Comparison of ENCODE assay signal across 1 cellular context in the genomic region with DNA sequence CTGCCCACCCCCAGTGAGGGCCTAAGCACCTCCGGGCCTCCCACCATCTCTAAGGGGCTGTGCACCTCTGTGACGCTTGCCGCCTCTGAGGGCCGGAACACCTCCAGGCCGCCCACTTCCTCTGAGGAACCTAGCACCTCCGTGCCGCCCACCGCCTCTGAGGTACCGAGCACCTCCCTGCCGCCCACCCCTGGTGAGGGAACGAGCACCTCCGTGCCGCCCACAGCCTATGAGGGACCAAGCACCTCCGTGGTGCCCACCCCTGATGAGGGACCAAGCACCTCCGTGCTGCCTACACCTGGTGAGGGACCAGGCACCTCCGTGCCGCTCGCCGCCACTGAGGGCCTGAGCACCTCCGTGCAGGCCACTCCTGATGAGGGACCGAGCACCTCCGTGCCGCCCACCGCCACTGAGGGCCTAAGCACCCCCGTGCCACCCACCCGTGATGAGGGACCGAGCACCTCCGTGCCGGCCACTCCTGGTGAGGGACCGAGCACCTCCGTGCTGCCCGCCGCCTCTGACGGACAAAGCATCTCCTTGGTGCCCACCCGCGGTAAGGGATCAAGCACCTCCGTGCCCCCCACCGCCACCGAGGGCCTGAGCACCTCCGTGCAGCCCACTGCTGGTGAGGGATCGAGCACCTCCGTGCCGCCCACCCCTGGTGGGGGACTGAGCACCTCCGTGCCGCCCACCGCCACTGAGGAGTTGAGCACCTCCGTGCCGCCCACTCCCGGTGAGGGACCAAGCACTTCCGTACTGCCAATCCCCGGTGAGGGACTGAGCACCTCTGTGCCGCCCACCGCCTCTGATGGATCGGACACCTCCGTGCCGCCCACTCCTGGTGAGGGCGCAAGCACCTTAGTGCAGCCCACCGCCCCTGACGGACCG.
TF ChIP-seq lines count a peak whose summit lies in the region.

No MANE protein-coding gene starts in this region.

TF ChIP-seq in GM23338, 12 proteins besides CTCF, POLR2A, EP300 and RAD21 (continued from another document):
- TF ChIP-seq, protein P1, sequence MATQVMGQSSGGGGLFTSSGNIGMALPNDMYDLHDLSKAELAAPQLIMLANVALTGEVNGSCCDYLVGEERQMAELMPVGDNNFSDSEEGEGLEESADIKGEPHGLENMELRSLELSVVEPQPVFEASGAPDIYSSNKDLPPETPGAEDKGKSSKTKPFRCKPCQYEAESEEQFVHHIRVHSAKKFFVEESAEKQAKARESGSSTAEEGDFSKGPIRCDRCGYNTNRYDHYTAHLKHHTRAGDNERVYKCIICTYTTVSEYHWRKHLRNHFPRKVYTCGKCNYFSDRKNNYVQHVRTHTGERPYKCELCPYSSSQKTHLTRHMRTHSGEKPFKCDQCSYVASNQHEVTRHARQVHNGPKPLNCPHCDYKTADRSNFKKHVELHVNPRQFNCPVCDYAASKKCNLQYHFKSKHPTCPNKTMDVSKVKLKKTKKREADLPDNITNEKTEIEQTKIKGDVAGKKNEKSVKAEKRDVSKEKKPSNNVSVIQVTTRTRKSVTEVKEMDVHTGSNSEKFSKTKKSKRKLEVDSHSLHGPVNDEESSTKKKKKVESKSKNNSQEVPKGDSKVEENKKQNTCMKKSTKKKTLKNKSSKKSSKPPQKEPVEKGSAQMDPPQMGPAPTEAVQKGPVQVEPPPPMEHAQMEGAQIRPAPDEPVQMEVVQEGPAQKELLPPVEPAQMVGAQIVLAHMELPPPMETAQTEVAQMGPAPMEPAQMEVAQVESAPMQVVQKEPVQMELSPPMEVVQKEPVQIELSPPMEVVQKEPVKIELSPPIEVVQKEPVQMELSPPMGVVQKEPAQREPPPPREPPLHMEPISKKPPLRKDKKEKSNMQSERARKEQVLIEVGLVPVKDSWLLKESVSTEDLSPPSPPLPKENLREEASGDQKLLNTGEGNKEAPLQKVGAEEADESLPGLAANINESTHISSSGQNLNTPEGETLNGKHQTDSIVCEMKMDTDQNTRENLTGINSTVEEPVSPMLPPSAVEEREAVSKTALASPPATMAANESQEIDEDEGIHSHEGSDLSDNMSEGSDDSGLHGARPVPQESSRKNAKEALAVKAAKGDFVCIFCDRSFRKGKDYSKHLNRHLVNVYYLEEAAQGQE (IDR thresholded peaks at IDR 0.05; ENCODE audit: unreplicated experiment), result no peak
- TF ChIP-seq POLR2AphosphoS5 (IDR thresholded peaks at IDR 0.05; ENCODE audit: low read depth), result no peak
- TF ChIP-seq NANOG (IDR thresholded peaks at IDR 0.05; ENCODE audit: borderline replicate concordance), result no peak
- no peak for TF ChIP-seq EZH2 (IDR thresholded peaks at IDR 0.05; ENCODE audit: low read depth, unreplicated experiment)
- TF ChIP-seq, protein P2, sequence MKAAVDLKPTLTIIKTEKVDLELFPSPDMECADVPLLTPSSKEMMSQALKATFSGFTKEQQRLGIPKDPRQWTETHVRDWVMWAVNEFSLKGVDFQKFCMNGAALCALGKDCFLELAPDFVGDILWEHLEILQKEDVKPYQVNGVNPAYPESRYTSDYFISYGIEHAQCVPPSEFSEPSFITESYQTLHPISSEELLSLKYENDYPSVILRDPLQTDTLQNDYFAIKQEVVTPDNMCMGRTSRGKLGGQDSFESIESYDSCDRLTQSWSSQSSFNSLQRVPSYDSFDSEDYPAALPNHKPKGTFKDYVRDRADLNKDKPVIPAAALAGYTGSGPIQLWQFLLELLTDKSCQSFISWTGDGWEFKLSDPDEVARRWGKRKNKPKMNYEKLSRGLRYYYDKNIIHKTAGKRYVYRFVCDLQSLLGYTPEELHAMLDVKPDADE (IDR thresholded peaks at IDR 0.05), result no peak
- TF ChIP-seq STAT1 (IDR thresholded peaks at IDR 0.05; ENCODE audit: unreplicated experiment), result no peak
- TF ChIP-seq ZNF114 (CRISPR knock-in tag; IDR thresholded peaks at IDR 0.05), result no peak
- TF ChIP-seq JUNB (IDR thresholded peaks at IDR 0.05; ENCODE audit: unreplicated experiment), result no peak
- TF ChIP-seq, protein P3, sequence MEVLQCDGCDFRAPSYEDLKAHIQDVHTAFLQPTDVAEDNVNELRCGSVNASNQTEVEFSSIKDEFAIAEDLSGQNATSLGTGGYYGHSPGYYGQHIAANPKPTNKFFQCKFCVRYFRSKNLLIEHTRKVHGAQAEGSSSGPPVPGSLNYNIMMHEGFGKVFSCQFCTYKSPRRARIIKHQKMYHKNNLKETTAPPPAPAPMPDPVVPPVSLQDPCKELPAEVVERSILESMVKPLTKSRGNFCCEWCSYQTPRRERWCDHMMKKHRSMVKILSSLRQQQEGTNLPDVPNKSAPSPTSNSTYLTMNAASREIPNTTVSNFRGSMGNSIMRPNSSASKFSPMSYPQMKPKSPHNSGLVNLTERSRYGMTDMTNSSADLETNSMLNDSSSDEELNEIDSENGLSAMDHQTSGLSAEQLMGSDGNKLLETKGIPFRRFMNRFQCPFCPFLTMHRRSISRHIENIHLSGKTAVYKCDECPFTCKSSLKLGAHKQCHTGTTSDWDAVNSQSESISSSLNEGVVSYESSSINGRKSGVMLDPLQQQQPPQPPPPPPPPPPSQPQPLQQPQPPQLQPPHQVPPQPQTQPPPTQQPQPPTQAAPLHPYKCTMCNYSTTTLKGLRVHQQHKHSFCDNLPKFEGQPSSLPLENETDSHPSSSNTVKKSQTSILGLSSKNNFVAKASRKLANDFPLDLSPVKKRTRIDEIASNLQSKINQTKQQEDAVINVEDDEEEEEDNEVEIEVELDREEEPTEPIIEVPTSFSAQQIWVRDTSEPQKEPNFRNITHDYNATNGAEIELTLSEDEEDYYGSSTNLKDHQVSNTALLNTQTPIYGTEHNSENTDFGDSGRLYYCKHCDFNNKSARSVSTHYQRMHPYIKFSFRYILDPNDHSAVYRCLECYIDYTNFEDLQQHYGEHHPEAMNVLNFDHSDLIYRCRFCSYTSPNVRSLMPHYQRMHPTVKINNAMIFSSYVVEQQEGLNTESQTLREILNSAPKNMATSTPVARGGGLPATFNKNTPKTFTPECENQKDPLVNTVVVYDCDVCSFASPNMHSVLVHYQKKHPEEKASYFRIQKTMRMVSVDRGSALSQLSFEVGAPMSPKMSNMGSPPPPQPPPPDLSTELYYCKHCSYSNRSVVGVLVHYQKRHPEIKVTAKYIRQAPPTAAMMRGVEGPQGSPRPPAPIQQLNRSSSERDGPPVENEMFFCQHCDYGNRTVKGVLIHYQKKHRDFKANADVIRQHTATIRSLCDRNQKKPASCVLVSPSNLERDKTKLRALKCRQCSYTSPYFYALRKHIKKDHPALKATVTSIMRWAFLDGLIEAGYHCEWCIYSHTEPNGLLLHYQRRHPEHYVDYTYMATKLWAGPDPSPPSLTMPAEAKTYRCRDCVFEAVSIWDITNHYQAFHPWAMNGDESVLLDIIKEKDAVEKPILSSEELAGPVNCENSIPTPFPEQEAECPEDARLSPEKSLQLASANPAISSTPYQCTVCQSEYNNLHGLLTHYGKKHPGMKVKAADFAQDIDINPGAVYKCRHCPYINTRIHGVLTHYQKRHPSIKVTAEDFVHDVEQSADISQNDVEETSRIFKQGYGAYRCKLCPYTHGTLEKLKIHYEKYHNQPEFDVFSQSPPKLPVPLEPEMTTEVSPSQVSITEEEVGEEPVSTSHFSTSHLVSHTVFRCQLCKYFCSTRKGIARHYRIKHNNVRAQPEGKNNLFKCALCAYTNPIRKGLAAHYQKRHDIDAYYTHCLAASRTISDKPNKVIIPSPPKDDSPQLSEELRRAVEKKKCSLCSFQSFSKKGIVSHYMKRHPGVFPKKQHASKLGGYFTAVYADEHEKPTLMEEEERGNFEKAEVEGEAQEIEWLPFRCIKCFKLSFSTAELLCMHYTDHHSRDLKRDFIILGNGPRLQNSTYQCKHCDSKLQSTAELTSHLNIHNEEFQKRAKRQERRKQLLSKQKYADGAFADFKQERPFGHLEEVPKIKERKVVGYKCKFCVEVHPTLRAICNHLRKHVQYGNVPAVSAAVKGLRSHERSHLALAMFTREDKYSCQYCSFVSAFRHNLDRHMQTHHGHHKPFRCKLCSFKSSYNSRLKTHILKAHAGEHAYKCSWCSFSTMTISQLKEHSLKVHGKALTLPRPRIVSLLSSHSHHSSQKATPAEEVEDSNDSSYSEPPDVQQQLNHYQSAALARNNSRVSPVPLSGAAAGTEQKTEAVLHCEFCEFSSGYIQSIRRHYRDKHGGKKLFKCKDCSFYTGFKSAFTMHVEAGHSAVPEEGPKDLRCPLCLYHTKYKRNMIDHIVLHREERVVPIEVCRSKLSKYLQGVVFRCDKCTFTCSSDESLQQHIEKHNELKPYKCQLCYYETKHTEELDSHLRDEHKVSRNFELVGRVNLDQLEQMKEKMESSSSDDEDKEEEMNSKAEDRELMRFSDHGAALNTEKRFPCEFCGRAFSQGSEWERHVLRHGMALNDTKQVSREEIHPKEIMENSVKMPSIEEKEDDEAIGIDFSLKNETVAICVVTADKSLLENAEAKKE (CRISPR knock-in tag; IDR thresholded peaks at IDR 0.05), result no peak
- no peak for TF ChIP-seq EZH2phosphoT487 (IDR thresholded peaks at IDR 0.05; ENCODE audit: unreplicated experiment)
- TF ChIP-seq ZNF331 (CRISPR knock-in tag; IDR thresholded peaks at IDR 0.05; ENCODE audit: low read depth), result no peak
TF ChIP-seq in GM23338: peak in this region for 0.
